Comparison of ENCODE assay signal across 1 cellular context in genomic region chr10:112765717-112766235, GRCh38.
TF ChIP-seq lines count a peak whose summit lies in the region.

No MANE protein-coding gene starts in this region.

TF ChIP-seq in H1, 55 proteins besides CTCF, POLR2A, EP300 and RAD21:
- TF ChIP-seq EGR1 (IDR thresholded peaks at IDR 0.05; ENCODE audit: borderline replicate concordance, low read depth, low read length): no peak
